Comparison of ENCODE assay signal across 7 cellular contexts in genomic region chr1:112507896-112508241, GRCh38. TPM values are rescaled to one million over a fixed set of nuclear protein-coding genes. Genes with fewer than 3 reads are reported as not detected.
DNase-seq lines count a peak whose midpoint lies in the region; ATAC-seq and TF ChIP-seq lines count a peak whose summit lies in the region.

No MANE protein-coding gene starts in this region.

- ATAC-seq in HG02623 (IDR thresholded peaks at IDR 0.05; ENCODE audit: unreplicated experiment) = no peak
- ATAC-seq in GM19467 (IDR thresholded peaks at IDR 0.05; ENCODE audit: unreplicated experiment) = no peak

- H3K36me3 ChIP-seq in H7 (replicated peaks; ENCODE audit: control insufficient read depth, insufficient read depth, low read length) = no peaks in the 10 kb centered on the region
- H3K36me3 ChIP-seq in ovary = no peaks in the 10 kb centered on the region

- TF ChIP-seq CTCF in VCaP (conservative IDR thresholded peaks at IDR 0.05) (no peak), epithelial cell of esophagus (IDR thresholded peaks at IDR 0.05; ENCODE audit: insufficient read depth, low read depth, low read length, missing control alignments) (no peak), ovary (IDR thresholded peaks at IDR 0.05) (no peak)

- H3K27me3 ChIP-seq in H7 (ENCODE audit: control insufficient read depth, insufficient read depth, low read length) (peaks cover 93% of the 10 kb centered on the region), ovary (no peaks in the 10 kb centered on the region)

- H3K27ac ChIP-seq in VCaP = peak overlapping the region; percentile 18; the same call in 1 of the 2 replicates
- peak overlapping the region; percentile 27 to 79 for H3K27ac ChIP-seq in ovary

- TF ChIP-seq POLR2A in ovary (IDR thresholded peaks at IDR 0.05) = no peak

- H3K4me3 ChIP-seq in H7 (ENCODE audit: insufficient read depth, low read depth, low read length) = peak overlapping the region; percentile 67
- peak overlapping the region; percentile 37 for H3K4me3 ChIP-seq in epithelial cell of esophagus (ENCODE audit: low read length)
- H3K4me3 ChIP-seq in ovary = peak overlapping the region; percentile 51

- H3K4me1 ChIP-seq in ovary (ENCODE audit: insufficient read depth) = peaks cover 39% of the 10 kb centered on the region

- no peak for TF ChIP-seq EP300 in ovary (IDR thresholded peaks at IDR 0.05)

- no peaks in the 10 kb centered on the region for H3K9me3 ChIP-seq in ovary

- 1% methylated on average over 15 of the region's 15 CpGs for WGBS in ovary, 3 donors

- intact Hi-C loops in ovary (cut with DNase I) = loop anchor here in 3 of 4 donors (5.0 to 10.0 kb wide), 3 partner anchors 107 to 197 kb away; partner anchors contain the start of genes CAPZA1 (in 3 of the 3), ST7L (in 3 of the 3) and RHOC (in 1 of the 3)

- DNase-seq in H7 (peak; percentile 93), epithelial cell of esophagus (ENCODE audit: low read depth) (no peak), ovary (peak; percentile 58 to 70 (median 61)), Ammon's horn (ENCODE audit: low spot score) (no peak)

RNA-seq across cellular contexts. Expression of gene WNT2B, which starts 0.9 kb away (rescaled TPM):
- total RNA-seq in H7 (2014; rRNA removed; shearing (Covaris generic)) = 0.14 and 0.22 TPM in 2 replicates
- total RNA-seq in ovary = 10 to 100 TPM; 13.8 to 57.3 (median 45.1) TPM
- polyA plus RNA-seq in ovary = 10 to 100 TPM; 12.8 to 13.0 TPM

Comparison
In these comparisons a context has a peak if more than half of its experiments do, and no peak if none do; other contexts are left out.
1. DNase-seq: peak in H7 (single experiment) and ovary (5 of 5); none in epithelial cell of esophagus (single experiment) and Ammon's horn (single experiment).
2. RNA of gene WNT2B, which starts 0.9 kb away (total RNA-seq): 13.8 to 57.3 TPM in ovary; 0.14 to 0.22 TPM in H7; every median in the first group is over 10 times any median in the second.
3. Peak in every context shown above with its lines, with median percentiles within 50 percentile points of each other: H3K4me3 ChIP-seq.